ENCODE assay signal across 23 cellular contexts in the genomic region with DNA sequence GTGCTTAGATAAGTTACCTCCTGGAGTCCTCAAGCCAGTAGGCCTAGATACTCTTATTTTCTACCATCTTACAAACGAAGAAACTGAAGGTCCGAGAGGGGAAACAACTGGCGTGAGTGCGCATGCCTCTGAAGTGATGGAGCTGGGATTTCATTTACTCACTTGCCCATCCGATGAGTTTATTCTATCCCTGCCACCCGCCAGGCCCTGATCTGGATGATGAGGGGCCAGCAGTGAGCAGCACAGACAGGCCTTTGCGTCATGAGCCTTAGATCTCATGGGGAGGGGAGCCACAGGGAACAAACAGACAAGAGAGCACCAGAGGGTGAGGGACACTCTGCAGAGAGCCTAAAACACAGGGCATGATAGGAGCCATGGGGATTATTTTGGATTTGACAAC. TPM values are rescaled to one million over a fixed set of nuclear protein-coding genes. Genes with fewer than 3 reads are reported as not detected.
DNase-seq lines count a peak whose midpoint lies in the region; ATAC-seq and TF ChIP-seq lines count a peak whose summit lies in the region.
"Had no signal": no experiment of that assay in that cellular context is flagged by ENCODE, and none has a peak within 500 bp of the region (broad histone marks: within the 10 kb centered on the region; RNA-seq: fewer than 3 reads in every experiment).

No MANE protein-coding gene starts in this region.

- H3K4me3 ChIP-seq in HL-60 (replicated peaks; ENCODE audit: insufficient read depth, low read length) (no peak overlapping the region), WERI-Rb-1 (ENCODE audit: low read depth, low read length) (no peak overlapping the region), H7 (ENCODE audit: insufficient read depth, low read depth, low read length) (no peak overlapping the region)
- H3K4me3 ChIP-seq: A549; BLaER1 treated with 17β-estradiol and CSF1 and Interleukin-3, amounts not matched to agents 10 nM and 100 nM; GM12878; GM23248; HAP-1 had no signal

- peaks cover 1% of the 10 kb centered on the region for H3K27me3 Mint-ChIP-seq in dendritic cell treated with granulocyte-macrophage colony-stimulating factor and Interleukin-4, amounts not matched to agents 40 ng/mL and 50 ng/mL, for 4 days

- peak overlapping the region; percentile 80 for H3K27ac ChIP-seq in HL-60 (replicated peaks)
- peak overlapping the region; percentile 56 for H3K27ac ChIP-seq in WERI-Rb-1
- H3K27ac ChIP-seq: A549; BLaER1 treated with 17β-estradiol and CSF1 and Interleukin-3, amounts not matched to agents 10 nM and 100 nM; GM23248 had no signal

- intact Hi-C loops in dendritic cell treated with granulocyte-macrophage colony-stimulating factor and Interleukin-4, amounts not matched to agents 40 ng/mL and 50 ng/mL, for 4 days (cut with micrococcal nuclease) = no loop called here

- no peak for DNase-seq in HL-60 (ENCODE audit: low read depth in 1 of 2, low spot score in 1 of 2)
- DNase-seq in WERI-Rb-1 = no peak
- DNase-seq in stimulated activated effector memory CD8-positive, alpha-beta T cell treated with anti-CD3 and anti-CD28 coated beads, Interleukin-12 subunit alpha, Interleukin-12 subunit beta, amount 100 ng/mL, for 72 hours (ENCODE audit: low spot score in 2 of 2) = no peak
- no peak for DNase-seq in NCI-H1105 (lab: John Stamatoyannopoulos, UW)
- DNase-seq in H7 = no peak
- DNase-seq in KG1 (lab: John Stamatoyannopoulos, UW) = no peak
- DNase-seq: 8988T; ACHN; AML-193; BE2C; CD4-positive, alpha-beta T cell; CD8-positive, alpha-beta memory T cell; DMS 273 treated with DMSO at 0.1 percent for 48 hours; DMS79; EL; GM23248; HFFc6 had no signal

- no peaks in the 10 kb centered on the region for H3K9me3 ChIP-seq in WERI-Rb-1 (ENCODE audit: severe bottlenecking)
- H3K9me3 ChIP-seq: A549; BE2C; BLaER1 treated with 17β-estradiol and CSF1 and Interleukin-3, amounts not matched to agents 10 nM and 100 nM; HAP-1 had no signal

- no peaks in the 10 kb centered on the region for H3K9me3 Mint-ChIP-seq in dendritic cell treated with granulocyte-macrophage colony-stimulating factor and Interleukin-4, amounts not matched to agents 40 ng/mL and 50 ng/mL, for 4 days
- H3K9me3 Mint-ChIP-seq in stimulated activated effector memory CD8-positive, alpha-beta T cell treated with anti-CD3 and anti-CD28 coated beads, Interleukin-12 subunit alpha, Interleukin-12 subunit beta, amount 100 ng/mL, for 72 hours = no peaks in the 10 kb centered on the region
- H3K9me3 Mint-ChIP-seq: CD14-positive monocyte; CD4-positive, alpha-beta T cell; CD8-positive, alpha-beta memory T cell; HFFc6 had no signal

- TF ChIP-seq CTCF in HL-60 (IDR thresholded peaks at IDR 0.05; ENCODE audit: insufficient read depth, low read length) (no peak), WERI-Rb-1 (IDR thresholded peaks at IDR 0.05; ENCODE audit: low read depth, low read length) (no peak)

- peaks cover 36% of the 10 kb centered on the region for H3K4me1 Mint-ChIP-seq in dendritic cell treated with granulocyte-macrophage colony-stimulating factor and Interleukin-4, amounts not matched to agents 40 ng/mL and 50 ng/mL, for 4 days (ENCODE audit: low read depth)
- peaks cover 6% of the 10 kb centered on the region for H3K4me1 Mint-ChIP-seq in stimulated activated effector memory CD8-positive, alpha-beta T cell treated with anti-CD3 and anti-CD28 coated beads, Interleukin-12 subunit alpha, Interleukin-12 subunit beta, amount 100 ng/mL, for 72 hours

- ATAC-seq in stimulated activated effector memory CD8-positive, alpha-beta T cell treated with anti-CD3 and anti-CD28 coated beads, Interleukin-12 subunit alpha, Interleukin-12 subunit beta, amount 100 ng/mL, for 72 hours = no peak
- ATAC-seq: A549, GM12878 had no signal

- H3K27ac Mint-ChIP-seq in dendritic cell treated with granulocyte-macrophage colony-stimulating factor and Interleukin-4, amounts not matched to agents 40 ng/mL and 50 ng/mL, for 4 days = peak overlapping the region; percentile 73
- H3K27ac Mint-ChIP-seq in stimulated activated effector memory CD8-positive, alpha-beta T cell treated with anti-CD3 and anti-CD28 coated beads, Interleukin-12 subunit alpha, Interleukin-12 subunit beta, amount 100 ng/mL, for 72 hours = peak overlapping the region; percentile 20
- H3K27ac Mint-ChIP-seq: CD4-positive, alpha-beta T cell; CD8-positive, alpha-beta memory T cell; HFFc6 had no signal

- peaks cover 76% of the 10 kb centered on the region for H3K36me3 ChIP-seq in WERI-Rb-1
- H3K36me3 ChIP-seq in H7 (replicated peaks; ENCODE audit: control insufficient read depth, insufficient read depth, low read length) = no peaks in the 10 kb centered on the region; the same call in 1 of the 2 replicates
- H3K36me3 ChIP-seq: HAP-1 had no signal

- no peaks in the 10 kb centered on the region for H3K36me3 Mint-ChIP-seq in dendritic cell treated with granulocyte-macrophage colony-stimulating factor and Interleukin-4, amounts not matched to agents 40 ng/mL and 50 ng/mL, for 4 days (ENCODE audit: low read depth)
- no peaks in the 10 kb centered on the region for H3K36me3 Mint-ChIP-seq in stimulated activated effector memory CD8-positive, alpha-beta T cell treated with anti-CD3 and anti-CD28 coated beads, Interleukin-12 subunit alpha, Interleukin-12 subunit beta, amount 100 ng/mL, for 72 hours
- H3K36me3 Mint-ChIP-seq: CD14-positive monocyte had no signal

- no peak overlapping the region for H3K4me3 Mint-ChIP-seq in dendritic cell treated with granulocyte-macrophage colony-stimulating factor and Interleukin-4, amounts not matched to agents 40 ng/mL and 50 ng/mL, for 4 days
- H3K4me3 Mint-ChIP-seq in stimulated activated effector memory CD8-positive, alpha-beta T cell treated with anti-CD3 and anti-CD28 coated beads, Interleukin-12 subunit alpha, Interleukin-12 subunit beta, amount 100 ng/mL, for 72 hours = no peak overlapping the region
- H3K4me3 Mint-ChIP-seq: CD14-positive monocyte; CD4-positive, alpha-beta T cell; CD8-positive, alpha-beta memory T cell; HFFc6 had no signal

- no peaks in the 10 kb centered on the region for H3K27me3 ChIP-seq in HL-60 (ENCODE audit: insufficient read depth, poor library complexity, severe bottlenecking)
- H3K27me3 ChIP-seq in WERI-Rb-1 (ENCODE audit: insufficient read depth, low read depth, severe bottlenecking) = no peaks in the 10 kb centered on the region
- H3K27me3 ChIP-seq in H7 (ENCODE audit: control insufficient read depth, insufficient read depth, low read length) = no peaks in the 10 kb centered on the region
- H3K27me3 ChIP-seq: BE2C; BLaER1 treated with 17β-estradiol and CSF1 and Interleukin-3, amounts not matched to agents 10 nM and 100 nM had no signal

RNA-seq across cellular contexts. Expression of a gene that starts 34.1 kb away (rescaled TPM):
- 18.8 and 23.3 TPM in 2 replicates for total RNA-seq in H7 (2014; rRNA removed; shearing (Covaris generic))
